In genomic region chr1:235093685-235094592, GRCh38 we compare ENCODE assay signal across 8 cellular contexts. TPM values are rescaled to one million over a fixed set of nuclear protein-coding genes. Genes with fewer than 3 reads are reported as not detected.
A peak's percentile ranks its signal among the peaks of the same experiment; 100 is the strongest.
DNase-seq lines count a peak whose midpoint lies in the region; ATAC-seq and TF ChIP-seq lines count a peak whose summit lies in the region.

No MANE protein-coding gene starts in this region.

- no peaks in the 10 kb centered on the region for H3K9me2 ChIP-seq in HCT116 (ENCODE audit: insufficient read depth)

- H3K4me3 Mint-ChIP-seq in Calu3 (ENCODE audit: low read depth, unreplicated experiment) = peak overlapping the region; percentile 13

- peak; percentile 96 for TF ChIP-seq RAD21 in HCT116 (IDR thresholded peaks at IDR 0.05; ENCODE audit: low read depth)

- TF ChIP-seq CTCF in Calu3 (IDR thresholded peaks at IDR 0.05; ENCODE audit: unreplicated experiment) (peak; percentile 87), HCT116 (IDR thresholded peaks at IDR 0.05 in 2 of 3, conservative IDR thresholded peaks at IDR 0.05 in 1 of 3; ENCODE audit: borderline replicate concordance in 1 of 3, insufficient read depth in 1 of 3, low read depth in 2 of 3, low read length in 2 of 3) (peak; percentile 89 to 97 (median 89)), VCaP (conservative IDR thresholded peaks at IDR 0.05) (peak; percentile 95), breast epithelium (IDR thresholded peaks at IDR 0.05) (peak in 2 of 3 donors; percentile 75 to 86)

- peak overlapping the region; percentile 52 for H3K27ac Mint-ChIP-seq in Calu3 (ENCODE audit: unreplicated experiment)

- no peaks in the 10 kb centered on the region for H3K9me3 Mint-ChIP-seq in Calu3 (ENCODE audit: low read depth, unreplicated experiment)

- no TSS peak for BruUV-seq in Calu3 (replicated peaks; lab: Mats Ljungman, UMichigan)
- no TSS peak for BruUV-seq in HCT116 (replicated peaks; lab: Mats Ljungman, UMichigan)

- H3K27me3 ChIP-seq in HCT116 (ENCODE audit: insufficient read depth, low read length) (no peaks in the 10 kb centered on the region), breast epithelium (no peaks in the 10 kb centered on the region)

- DNase-seq in Calu3 = peak; percentile 87
- no peak for DNase-seq in HCT116 (ENCODE audit: low read depth, low spot score)
- peak; percentile 77 for DNase-seq in NCI-H2107 treated with DMSO at 0.1 percent for 48 hours (lab: John Stamatoyannopoulos, UW; ENCODE audit: unreplicated experiment)
- peak; percentile 56 to 71 for DNase-seq in breast epithelium (ENCODE audit: low spot score in 2 of 2)
- peak; percentile 59 for DNase-seq in iris pigment epithelial cell (ENCODE audit: low read depth)
- DNase-seq in stimulated activated CD4-positive, alpha-beta T cell treated with anti-CD3 and anti-CD28 coated beads, Interleukin-12 subunit alpha, Interleukin-12 subunit beta, amount 100 ng/mL, for 24 hours (ENCODE audit: low read depth in 2 of 2) = peak; percentile 65 to 83

- H3K9me3 ChIP-seq in HCT116 (ENCODE audit: control insufficient read depth in 1 of 2, insufficient read depth in 1 of 2, low read depth in 1 of 2, low read length in 2 of 2) (no peaks in the 10 kb centered on the region), breast epithelium (no peaks in the 10 kb centered on the region)

- H3K4me1 Mint-ChIP-seq in Calu3 (ENCODE audit: low read depth, unreplicated experiment) = peaks cover 15% of the 10 kb centered on the region

- H3K4me1 ChIP-seq in HCT116 (ENCODE audit: control insufficient read depth in 1 of 2, insufficient read depth in 2 of 2, low read length in 2 of 2) (peaks cover 0 to 8% of the 10 kb centered on the region in 2 experiments; a peak in 2 of 4 replicates), breast epithelium (peaks cover 0 to 7% of the 10 kb centered on the region in 2 donors)

- intact Hi-C loops in Calu3 (cut with micrococcal nuclease; ENCODE audit: unreplicated experiment) = loop anchor here (1.0 kb wide), 1 partner anchor 595 kb away; no protein-coding TSS in a partner anchor
- intact Hi-C loops in HCT116 (cut with micrococcal nuclease) = no loop called here
- intact Hi-C loops in breast epithelium (cut with DNase I; ENCODE audit: low total_unique reads) = no loop called here

- no peaks in the 10 kb centered on the region for H3K27me3 Mint-ChIP-seq in Calu3 (ENCODE audit: unreplicated experiment)

- peak overlapping the region; percentile 40 for H3K4me2 ChIP-seq in HCT116 (ENCODE audit: low read length)

- peak; percentile 94 for ATAC-seq in HCT116
- no peak for ATAC-seq in GM18870 (IDR thresholded peaks at IDR 0.05; ENCODE audit: unreplicated experiment)

- H3K27ac ChIP-seq in HCT116 (ENCODE audit: low read depth, low read length) (no peak overlapping the region), VCaP (peak overlapping the region; percentile 29; the same call in 1 of the 2 replicates), breast epithelium (no peak overlapping the region)

- CTCF ChIA-PET in Calu3 (lab: Charles Lee) = interaction anchor here (0.7 to 1.5 kb wide), 17 partner anchors 11 to 607 kb away, joined by 3 to 25 read pairs (median 5); no protein-coding TSS in a partner anchor
- CTCF ChIA-PET in HCT116 (lab: Charles Lee) = interaction anchor here (0.6 to 1.4 kb wide), 3 partner anchors 10 to 599 kb away, joined by 3 to 10 read pairs (median 3); no protein-coding TSS in a partner anchor

- H2AFZ ChIP-seq in HCT116 (ENCODE audit: low read depth, low read length, poor library complexity, severe bottlenecking) = peak overlapping the region; percentile 86

- RAD21 ChIA-PET in HCT116 (lab: Charles Lee; ENCODE audit: low non-redundant PET in 1 of 2, low total read pairs in 2 of 2, uncharacterized antibody in 2 of 2, unreplicated experiment in 2 of 2) = no interaction called here

- H3K36me3 ChIP-seq in HCT116 (ENCODE audit: control insufficient read depth in 1 of 2, insufficient read depth in 2 of 2, low read length in 2 of 2) (no peaks in the 10 kb centered on the region), breast epithelium (no peaks in the 10 kb centered on the region)

- no peaks in the 10 kb centered on the region for H4K20me1 ChIP-seq in HCT116 (ENCODE audit: insufficient read depth)

- H3K4me3 ChIP-seq in HCT116 (replicated peaks in 1 of 2; ENCODE audit: low read depth in 1 of 2, low read length in 2 of 2) (no peak overlapping the region), breast epithelium (peak overlapping the region in 2 of 3 donors; percentile 25 to 36)

- no peaks in the 10 kb centered on the region for H3K36me3 Mint-ChIP-seq in Calu3 (ENCODE audit: insufficient read depth, unreplicated experiment)

- POLR2A ChIA-PET in HCT116 (lab: Charles Lee) = no interaction called here

- no peak for TF ChIP-seq POLR2A in HCT116 (IDR thresholded peaks at IDR 0.05; ENCODE audit: borderline replicate concordance, extremely low read depth, insufficient read depth, insufficient read length)
- no peak for TF ChIP-seq POLR2A in breast epithelium (IDR thresholded peaks at IDR 0.05)

- no peaks in the 10 kb centered on the region for H3K79me2 ChIP-seq in HCT116 (ENCODE audit: insufficient read depth, low read length)

- H3K9ac ChIP-seq in HCT116 (ENCODE audit: low read length) = no peak overlapping the region

TF ChIP-seq in HCT116, 20 proteins besides CTCF, POLR2A, EP300 and RAD21:
- TF ChIP-seq TCF7L2 (IDR thresholded peaks at IDR 0.05; ENCODE audit: borderline replicate concordance, extremely low read depth, insufficient read depth, insufficient read length) (no peak), YY1 (IDR thresholded peaks at IDR 0.05; ENCODE audit: extremely low read depth, insufficient replicate concordance, low read depth, low read length) (peak; percentile 22)

RNA-seq across cellular contexts. Expression of gene TOMM20, which starts 34.7 kb away (rescaled TPM):
- 120 and 151 TPM in 2 replicates for total RNA-seq in Calu3 (2022)
- 184 TPM for total RNA-seq in HCT116 (2021; ENCODE audit: unreplicated experiment)
- 165 and 166 TPM in 2 replicates for polyA plus RNA-seq in HCT116 (2012)
- total RNA-seq in breast epithelium = 100 to 1,000 TPM; 112 to 153 (median 112) TPM

Comparison
In these comparisons a context has a peak if more than half of its experiments do, and no peak if none do; other contexts are left out.
1. H3K4me3 ChIP-seq: peak in breast epithelium (2 of 3); none in HCT116 (0 of 2).
2. Peak in every context shown above with its lines, with median percentiles within 50 percentile points of each other: CTCF ChIP-seq.